ENCODE assay signal across 8 cellular contexts in genomic region chr10:135601-136464, GRCh38. TPM values are rescaled to one million over a fixed set of nuclear protein-coding genes. Genes with fewer than 3 reads are reported as not detected.
DNase-seq lines count a peak whose midpoint lies in the region; ATAC-seq and TF ChIP-seq lines count a peak whose summit lies in the region.

No MANE protein-coding gene starts in this region.

- H3K9me3 Mint-ChIP-seq in CD4-positive, alpha-beta memory T cell = no peaks in the 10 kb centered on the region
- no peaks in the 10 kb centered on the region for H3K9me3 Mint-ChIP-seq in type B pancreatic cell

- peaks cover 0 to 11% of the 10 kb centered on the region in 2 donors for H3K36me3 Mint-ChIP-seq in CD4-positive, alpha-beta memory T cell
- H3K36me3 Mint-ChIP-seq in type B pancreatic cell = no peaks in the 10 kb centered on the region

- peaks cover 32% of the 10 kb centered on the region for H3K4me1 ChIP-seq in CD4-positive, alpha-beta memory T cell (ENCODE audit: insufficient read depth, low read length)
- peaks cover 8 to 19% of the 10 kb centered on the region in 2 experiments for H3K4me1 ChIP-seq in trophoblast cell (ENCODE audit: control insufficient read depth in 1 of 2, insufficient read depth in 2 of 2, low read length in 2 of 2)

- H3K23ac ChIP-seq in trophoblast cell (ENCODE audit: low read length) = peak overlapping the region; percentile 50

- H3K79me2 ChIP-seq in trophoblast cell (ENCODE audit: control insufficient read depth, insufficient read depth, low read length, poor library complexity) = peaks cover 21% of the 10 kb centered on the region

- no peaks in the 10 kb centered on the region for H3K27me3 Mint-ChIP-seq in CD4-positive, alpha-beta memory T cell
- no peaks in the 10 kb centered on the region for H3K27me3 Mint-ChIP-seq in type B pancreatic cell

- H3K27ac ChIP-seq in CD4-positive, alpha-beta memory T cell (ENCODE audit: low read depth, low read length) = peak overlapping the region; percentile 80
- H3K27ac ChIP-seq in trophoblast cell (ENCODE audit: low read depth, low read length) = peak overlapping the region; percentile 90

- intact Hi-C loops in CD4-positive, alpha-beta memory T cell (cut with micrococcal nuclease) = loop anchor here (2.0 kb wide), 1 partner anchor 59 kb away; no protein-coding TSS in a partner anchor
- intact Hi-C loops in cardiac septum (cut with DNase I) = loop anchor here (5.0 kb wide), 1 partner anchor 551 kb away; the partner anchor contains the start of gene DIP2C

- no peaks in the 10 kb centered on the region for H3K9me3 ChIP-seq in CD4-positive, alpha-beta memory T cell (ENCODE audit: control insufficient read depth in 1 of 2, low read length in 2 of 2)
- no peaks in the 10 kb centered on the region for H3K9me3 ChIP-seq in trophoblast cell (ENCODE audit: insufficient read depth, low read depth, low read length)

- peak overlapping the region; percentile 95 for H3K9ac ChIP-seq in trophoblast cell (ENCODE audit: low read length)

- H3K36me3 ChIP-seq in CD4-positive, alpha-beta memory T cell (ENCODE audit: insufficient read depth, low read length) = no peaks in the 10 kb centered on the region
- H3K36me3 ChIP-seq in trophoblast cell (ENCODE audit: control insufficient read depth in 1 of 2, insufficient read depth in 2 of 2, low read length in 2 of 2) = no peaks in the 10 kb centered on the region

- H4K91ac ChIP-seq in trophoblast cell (ENCODE audit: low read depth, low read length) = peak overlapping the region; percentile 99

- peaks cover 29 to 47% (median 38%) of the 10 kb centered on the region in 4 donors for H3K4me1 Mint-ChIP-seq in CD4-positive, alpha-beta memory T cell
- peaks cover 45% of the 10 kb centered on the region for H3K4me1 Mint-ChIP-seq in type B pancreatic cell (ENCODE audit: unreplicated experiment)

- peak overlapping the region; percentile 28 for H2BK12ac ChIP-seq in trophoblast cell (ENCODE audit: low read length)

- peak; percentile 58 to 72 (median 66) for DNase-seq in CD4-positive, alpha-beta memory T cell
- peak; percentile 72 for DNase-seq in SK-N-DZ (ENCODE audit: low spot score)
- DNase-seq in activated naive CD8-positive, alpha-beta T cell treated with anti-CD3 and anti-CD28 coated beads, Interleukin-2, amount 50 U/mL, for 16 hours (ENCODE audit: low read depth, low spot score) = peak; percentile 37
- peak; percentile 80 for DNase-seq in cardiac septum (ENCODE audit: low spot score)
- peak in 1 of 2 donors; percentile 49 for DNase-seq in trophoblast cell
- peak; percentile 75 for DNase-seq in type B pancreatic cell (ENCODE audit: extremely low spot score, unreplicated experiment)

- peak overlapping the region; percentile 89 for H4K8ac ChIP-seq in trophoblast cell (ENCODE audit: low read depth, low read length)

- peak overlapping the region; percentile 96 for H3K18ac ChIP-seq in trophoblast cell (ENCODE audit: low read length)

- H3K27me3 ChIP-seq in CD4-positive, alpha-beta memory T cell (ENCODE audit: insufficient read depth, low read length) = no peaks in the 10 kb centered on the region
- no peaks in the 10 kb centered on the region for H3K27me3 ChIP-seq in trophoblast cell (ENCODE audit: insufficient read depth, low read length)

- WGBS in trophoblast cell (ENCODE audit: extremely low coverage, insufficient coverage, insufficient read length) = no CpG with 5 or more reads among the region's 112 CpGs

- CTCF ChIA-PET in CD4-positive, alpha-beta memory T cell (lab: Charles Lee; ENCODE audit: partially characterized antibody) = interaction anchor here (1.0 kb wide), 1 partner anchor 12 kb away, joined by 3 read pairs; no protein-coding TSS in a partner anchor

- POLR2A ChIA-PET in CD4-positive, alpha-beta memory T cell (lab: Charles Lee; ENCODE audit: partially characterized antibody) = interaction anchor here (1.1 to 1.6 kb wide), 7 partner anchors 9 to 348 kb away, joined by 3 to 11 read pairs (median 4); no protein-coding TSS in a partner anchor

- peak overlapping the region; percentile 89 to 96 (median 92) for H3K4me3 Mint-ChIP-seq in CD4-positive, alpha-beta memory T cell
- H3K4me3 Mint-ChIP-seq in type B pancreatic cell = peak overlapping the region; percentile 92

- H3K4me2 ChIP-seq in trophoblast cell (ENCODE audit: low read length) = peak overlapping the region; percentile 85

- H3K4ac ChIP-seq in trophoblast cell (ENCODE audit: low read depth, low read length) = peak overlapping the region; percentile 85

- peak; percentile 38 for ATAC-seq in GM19397 (IDR thresholded peaks at IDR 0.05; ENCODE audit: unreplicated experiment)
- peak; percentile 26 for ATAC-seq in HG03520 (IDR thresholded peaks at IDR 0.05; ENCODE audit: unreplicated experiment)

- H3K14ac ChIP-seq in trophoblast cell (ENCODE audit: low read length) = peak overlapping the region; percentile 98

- H2BK5ac ChIP-seq in trophoblast cell (ENCODE audit: low read depth, low read length, poor library complexity) = peak overlapping the region; percentile 81

- H4K12ac ChIP-seq in trophoblast cell (ENCODE audit: low read depth, low read length) = peak overlapping the region; percentile 95

- H3K4me3 ChIP-seq in CD4-positive, alpha-beta memory T cell (ENCODE audit: low read length in 2 of 2) = peak overlapping the region; percentile 51 to 52
- H3K4me3 ChIP-seq in trophoblast cell (ENCODE audit: low read depth, low read length) = peak overlapping the region; percentile 86

- peak overlapping the region; percentile 78 for H2BK120ac ChIP-seq in trophoblast cell (ENCODE audit: insufficient read depth, low read length, poor library complexity)

- peak overlapping the region; percentile 84 for H2AK5ac ChIP-seq in trophoblast cell (ENCODE audit: low read length)

- peak overlapping the region; percentile 90 to 96 (median 93) for H3K27ac Mint-ChIP-seq in CD4-positive, alpha-beta memory T cell
- H3K27ac Mint-ChIP-seq in type B pancreatic cell = peak overlapping the region; percentile 93

- H2AFZ ChIP-seq in trophoblast cell (ENCODE audit: insufficient read depth, low read length, poor library complexity) = peak overlapping the region; percentile 69

- peaks cover 15% of the 10 kb centered on the region for H3K79me1 ChIP-seq in trophoblast cell (ENCODE audit: low read length)

- no peak for TF ChIP-seq CTCF in type B pancreatic cell (conservative IDR thresholded peaks at IDR 0.05)

RNA-seq across cellular contexts. Expression of gene ZMYND11, which starts 0.6 kb away (rescaled TPM):
- 10 to 100 TPM; 61.1 to 63.2 TPM for total RNA-seq in CD4-positive, alpha-beta memory T cell
- 10 to 100 TPM; 26.6 to 43.0 TPM for polyA plus RNA-seq in CD4-positive, alpha-beta memory T cell
- polyA plus RNA-seq in SK-N-DZ (2014; cell fraction: cytosol; rRNA removed) = 37.0 and 41.4 TPM in 2 replicates
- 42.4 and 46.0 TPM in 2 replicates for polyA plus RNA-seq in SK-N-DZ (2014; cell fraction: nucleus; rRNA removed)
- total RNA-seq in cardiac septum = 90.6 TPM
- polyA plus RNA-seq in trophoblast cell (2013) = 26.0 and 27.2 TPM in 2 replicates
- total RNA-seq in type B pancreatic cell (ENCODE audit: low replicate concordance) = 47.5 and 58.7 TPM in 2 replicates
